In genomic region chr16:35748621-35749252, GRCh38 we compare ENCODE assay signal across 2 cellular contexts.
TF ChIP-seq lines count a peak whose summit lies in the region.

No MANE protein-coding gene starts in this region.

TF ChIP-seq in SK-N-SH, 30 proteins besides CTCF, POLR2A, EP300 and RAD21 (continued from another document):
- TF ChIP-seq ZBTB33 (IDR thresholded peaks at IDR 0.05; ENCODE audit: borderline replicate concordance, low read depth) (no peak), JUND (IDR thresholded peaks at IDR 0.05) (no peak), RCOR1 (IDR thresholded peaks at IDR 0.05; ENCODE audit: low read length) (no peak), RFX5 (IDR thresholded peaks at IDR 0.05; ENCODE audit: low read length) (no peak), TEAD4 (IDR thresholded peaks at IDR 0.05; ENCODE audit: borderline replicate concordance, insufficient read depth) (no peak)
TF ChIP-seq in SK-N-SH: peak in this region for 0.

TF ChIP-seq in SK-N-SH treated with all-trans-retinoic acid at 6 μM for 48 hours, 23 proteins besides CTCF, POLR2A, EP300 and RAD21 (continued from another document):
- TF ChIP-seq POU6F1 (CRISPR knock-in tag; IDR thresholded peaks at IDR 0.05; ENCODE audit: borderline replicate concordance, low read depth) (no peak), ESRRG (CRISPR knock-in tag; IDR thresholded peaks at IDR 0.05) (no peak), ZFP30 (CRISPR knock-in tag; IDR thresholded peaks at IDR 0.05) (no peak), CSDC2 (CRISPR knock-in tag; IDR thresholded peaks at IDR 0.05) (no peak), PPARA (CRISPR knock-in tag; IDR thresholded peaks at IDR 0.05; ENCODE audit: borderline replicate concordance) (no peak), CSRNP3 (CRISPR knock-in tag; IDR thresholded peaks at IDR 0.05) (no peak), TOX (CRISPR knock-in tag; IDR thresholded peaks at IDR 0.05; ENCODE audit: borderline replicate concordance) (no peak), ISL1 (CRISPR knock-in tag; IDR thresholded peaks at IDR 0.05) (no peak), ZNF70 (CRISPR knock-in tag; IDR thresholded peaks at IDR 0.05) (no peak)
